ENCODE assay signal across 8 cellular contexts in genomic region chr14:64504897-64505771, GRCh38. TPM values are rescaled to one million over a fixed set of nuclear protein-coding genes. Genes with fewer than 3 reads are reported as not detected.
DNase-seq lines count a peak whose midpoint lies in the region; ATAC-seq lines count a peak whose summit lies in the region.

No MANE protein-coding gene starts in this region.

- H2AK5ac ChIP-seq in mesendoderm (ENCODE audit: low read length): no peak overlapping the region

- H3K4ac ChIP-seq in mesendoderm (ENCODE audit: low read depth, low read length): peak overlapping the region; percentile 100

- no peaks in the 10 kb centered on the region for H3K27me3 ChIP-seq in NT2/D1 (ENCODE audit: insufficient read depth, insufficient read length)
- no peaks in the 10 kb centered on the region for H3K27me3 ChIP-seq in endocrine pancreas (ENCODE audit: control insufficient read depth, insufficient read depth, low read length)
- H3K27me3 ChIP-seq in mesendoderm (ENCODE audit: insufficient read depth, low read length, poor library complexity): no peaks in the 10 kb centered on the region

- H3K79me1 ChIP-seq in mesendoderm (ENCODE audit: low read length): peaks cover 8% of the 10 kb centered on the region

- WGBS in mesendoderm (ENCODE audit: extremely low coverage, insufficient coverage, low lambda C conversion rate): no CpG with 5 or more reads among the region's 67 CpGs

- H2BK15ac ChIP-seq in mesendoderm (replicated peaks; ENCODE audit: low read depth): no peak overlapping the region

- no peaks in the 10 kb centered on the region for H3K4me1 ChIP-seq in NT2/D1 (ENCODE audit: insufficient read depth, insufficient read length)
- H3K4me1 ChIP-seq in endocrine pancreas (ENCODE audit: control insufficient read depth, insufficient read depth, low read length): peaks cover 4% of the 10 kb centered on the region
- peaks cover 19% of the 10 kb centered on the region for H3K4me1 ChIP-seq in mesendoderm (ENCODE audit: control insufficient read depth, low read depth, low read length)

- H3K4me3 ChIP-seq in NT2/D1 (ENCODE audit: insufficient read length, low read depth) (peak overlapping the region; percentile 85), endocrine pancreas (ENCODE audit: control insufficient read depth, insufficient read depth, low read length) (peak overlapping the region; percentile 86), mesendoderm (ENCODE audit: low read length) (peak overlapping the region; percentile 85)

- H3K36me3 ChIP-seq in NT2/D1 (ENCODE audit: insufficient read depth, insufficient read length, low read length) (peaks cover 4% of the 10 kb centered on the region), endocrine pancreas (ENCODE audit: control insufficient read depth, insufficient read depth, low read length) (no peaks in the 10 kb centered on the region), mesendoderm (ENCODE audit: control insufficient read depth, insufficient read depth, low read length) (no peaks in the 10 kb centered on the region)

- no peaks in the 10 kb centered on the region for H3K9me3 ChIP-seq in NT2/D1 (ENCODE audit: insufficient read depth, low read length)
- no peaks in the 10 kb centered on the region for H3K9me3 ChIP-seq in endocrine pancreas (ENCODE audit: control insufficient read depth, low read length)

- peak overlapping the region; percentile 92 for H2BK120ac ChIP-seq in mesendoderm (ENCODE audit: low read depth, low read length)

- peak; percentile 86 for DNase-seq in AG20443 (ENCODE audit: low spot score)
- peak; percentile 77 for DNase-seq in HT-29 (ENCODE audit: low spot score)
- peak; percentile 74 for DNase-seq in NT2/D1 (ENCODE audit: low read depth, low spot score)
- DNase-seq in activated CD8-positive, alpha-beta memory T cell treated with anti-CD3 and anti-CD28 coated beads, Interleukin-2, amount 50 U/mL, for 1 hour (ENCODE audit: extremely low read depth): peak; percentile 72
- peak; percentile 96 for DNase-seq in mesendoderm
- DNase-seq in stimulated activated CD8-positive, alpha-beta memory T cell treated with anti-CD3 and anti-CD28 coated beads, Interleukin-12 subunit alpha, Interleukin-12 subunit beta, amount 100 ng/mL, for 1 hour (ENCODE audit: low read depth): peak; percentile 68

- peak overlapping the region; percentile 100 for H3K27ac ChIP-seq in mesendoderm (ENCODE audit: low read depth, low read length)

- peak overlapping the region; percentile 12 for H3K23ac ChIP-seq in mesendoderm (ENCODE audit: low read length)

- H3K56ac ChIP-seq in mesendoderm (ENCODE audit: low read length): peak overlapping the region; percentile 99

- no peak overlapping the region for H4K5ac ChIP-seq in mesendoderm (ENCODE audit: low read length)

- ATAC-seq in GM19328 (IDR thresholded peaks at IDR 0.05; ENCODE audit: unreplicated experiment): peak; percentile 24

- peak overlapping the region; percentile 87 for H4K8ac ChIP-seq in mesendoderm (ENCODE audit: low read depth, low read length)

- peak overlapping the region; percentile 69 for H3K4me2 ChIP-seq in mesendoderm (ENCODE audit: low read length)

- H3K18ac ChIP-seq in mesendoderm (ENCODE audit: low read length): peak overlapping the region; percentile 86

- H3K9ac ChIP-seq in NT2/D1 (ENCODE audit: insufficient read length, low read depth): peak overlapping the region; percentile 95
- peak overlapping the region; percentile 92 for H3K9ac ChIP-seq in endocrine pancreas (ENCODE audit: control insufficient read depth, insufficient read depth, low read length)
- H3K9ac ChIP-seq in mesendoderm (ENCODE audit: low read length): peak overlapping the region; percentile 98

- H3K79me2 ChIP-seq in mesendoderm (ENCODE audit: control insufficient read depth, insufficient read depth, low read length): peaks cover 31% of the 10 kb centered on the region

- peak overlapping the region; percentile 79 for H2BK5ac ChIP-seq in mesendoderm (ENCODE audit: low read length)

RNA-seq across cellular contexts. Expression of gene ZBTB1, which starts 0.6 kb away (rescaled TPM):
- 9.5 and 11.1 TPM in 2 replicates for total RNA-seq in HT-29 (2014; rRNA removed; shearing (Covaris generic))
- polyA plus RNA-seq in mesendoderm (2013, experiment 1 of 2): 26.0 TPM
- 25.7 TPM for polyA plus RNA-seq in mesendoderm (2013, experiment 2 of 2)

RNA-seq across cellular contexts. Expression of gene ZBTB25, which starts 1.5 kb away (rescaled TPM):
- 3.8 and 4.9 TPM in 2 replicates for total RNA-seq in HT-29 (2014; rRNA removed; shearing (Covaris generic))
- 4.1 TPM for polyA plus RNA-seq in mesendoderm (2013, experiment 1 of 2)
- polyA plus RNA-seq in mesendoderm (2013, experiment 2 of 2): 3.8 TPM

RNA-seq across cellular contexts. Expression of gene HSPA2, which starts 35.4 kb away (rescaled TPM):
- total RNA-seq in HT-29 (2014; rRNA removed; shearing (Covaris generic)): 2.2 and 4.1 TPM in 2 replicates
- 9.4 TPM for polyA plus RNA-seq in mesendoderm (2013, experiment 1 of 2)
- polyA plus RNA-seq in mesendoderm (2013, experiment 2 of 2): 9.7 TPM

RNA-seq across cellular contexts. Expression of gene AKAP5, which starts 39.8 kb away (rescaled TPM):
- total RNA-seq in HT-29 (2014; rRNA removed; shearing (Covaris generic)): 0.10 and 0.56 TPM in 2 replicates
- 2.5 TPM for polyA plus RNA-seq in mesendoderm (2013, experiment 1 of 2)
- 2.5 TPM for polyA plus RNA-seq in mesendoderm (2013, experiment 2 of 2)

RNA-seq across cellular contexts. Expression of gene PPP1R36, which starts 44.6 kb away (rescaled TPM):
- 0.18 and 0.29 TPM in 2 replicates for total RNA-seq in HT-29 (2014; rRNA removed; shearing (Covaris generic))
- 0.37 TPM for polyA plus RNA-seq in mesendoderm (2013, experiment 1 of 2)
- polyA plus RNA-seq in mesendoderm (2013, experiment 2 of 2): 0.28 TPM

Comparison
In these comparisons a context has a peak if more than half of its experiments do, and no peak if none do; other contexts are left out.
1. Peak in every context shown above with its lines: DNase-seq, ATAC-seq, H3K4me3 ChIP-seq and H3K27ac ChIP-seq.